18 cellular contexts compared by ENCODE assay signal in genomic region chr17:51044964-51045363, GRCh38.
DNase-seq lines count a peak whose midpoint lies in the region; ATAC-seq and TF ChIP-seq lines count a peak whose summit lies in the region.
"Had no signal": no experiment of that assay in that cellular context is flagged by ENCODE, and none has a peak within 500 bp of the region (broad histone marks: within the 10 kb centered on the region; RNA-seq: fewer than 3 reads in every experiment).

No MANE protein-coding gene starts in this region.

- peaks cover 15 to 16% of the 10 kb centered on the region in 2 experiments for H3K36me3 ChIP-seq in SK-N-SH (replicated peaks in 1 of 2; ENCODE audit: control insufficient read depth in 1 of 2, insufficient read depth in 2 of 2, low read length in 1 of 2)

- no peaks in the 10 kb centered on the region for H3K27me3 ChIP-seq in SK-N-SH (ENCODE audit: insufficient read depth)
- H3K27me3 ChIP-seq: heart right ventricle, upper lobe of right lung had no signal

- H3K36me3 Mint-ChIP-seq in endothelial cell (ENCODE audit: low read depth, unreplicated experiment), result no peaks in the 10 kb centered on the region
- peaks cover 9% of the 10 kb centered on the region for H3K36me3 Mint-ChIP-seq in nephron (ENCODE audit: low read depth)

- H3K9me2 ChIP-seq in SK-N-SH, result no peaks in the 10 kb centered on the region

- H3K4me1 Mint-ChIP-seq in endothelial cell (ENCODE audit: unreplicated experiment) (peaks cover 16% of the 10 kb centered on the region), nephron (peaks cover 20% of the 10 kb centered on the region)

- TF ChIP-seq RAD21 in SK-N-SH (IDR thresholded peaks at IDR 0.05; ENCODE audit: low read length), result no peak

- peaks cover 26 to 32% of the 10 kb centered on the region in 2 experiments for H3K4me1 ChIP-seq in SK-N-SH (ENCODE audit: control insufficient read depth in 1 of 2, insufficient read depth in 2 of 2, low read depth in 1 of 2, low read length in 1 of 2)

- H3K27me3 Mint-ChIP-seq in endothelial cell (ENCODE audit: unreplicated experiment) (no peaks in the 10 kb centered on the region), nephron (ENCODE audit: low read depth) (no peaks in the 10 kb centered on the region)
- H3K27me3 Mint-ChIP-seq: CD8-positive, alpha-beta memory T cell had no signal

- H3K4me2 ChIP-seq in SK-N-SH, result peak overlapping the region; percentile 59; the same call in 1 of the 2 replicates
- H3K4me2 ChIP-seq: A549 had no signal

- H3K27ac Mint-ChIP-seq in endothelial cell (ENCODE audit: unreplicated experiment) (peak overlapping the region; percentile 61), nephron (peak overlapping the region in 2 of 3 experiments; percentile 81 to 87)
- H3K27ac Mint-ChIP-seq: CD8-positive, alpha-beta memory T cell had no signal

- peak overlapping the region; percentile 71 to 94; a peak in 3 of 4 replicates for H3K27ac ChIP-seq in SK-N-SH (ENCODE audit: low read depth in 2 of 2, low read length in 1 of 2)
- H3K27ac ChIP-seq: A549, heart right ventricle, upper lobe of right lung had no signal

- peak; percentile 25 for DNase-seq in SK-N-SH
- no peak for DNase-seq in endothelial cell (ENCODE audit: low spot score)
- DNase-seq in NCI-H146 (lab: John Stamatoyannopoulos, UW), result no peak
- DNase-seq in stimulated activated CD4-positive, alpha-beta T cell treated with anti-CD3 and anti-CD28 coated beads, Interleukin-1b, Interleukin-23, amount 100 ng/mL, for 48 hours, result no peak
- no peak for DNase-seq in Kasumi-1 (lab: John Stamatoyannopoulos, UW)
- DNase-seq: activated CD4-positive, alpha-beta T cell treated with anti-CD3 and anti-CD28 coated beads for 1 hour; activated naive CD4-positive, alpha-beta T cell treated with anti-CD3 and anti-CD28 coated beads, Interleukin-2, amount 50 U/mL, for 16 hours; CD8-positive, alpha-beta memory T cell; heart right ventricle; NCI-H526 treated with DMSO at 0.1 percent for 48 hours; right cardiac atrium; stimulated activated CD4-positive, alpha-beta T cell treated with anti-CD3 and anti-CD28 coated beads, Interleukin-4, amount 100 ng/mL, for 24 hours; upper lobe of right lung had no signal

- H4K20me1 ChIP-seq in SK-N-SH (ENCODE audit: insufficient read depth), result no peaks in the 10 kb centered on the region

- H3K9me3 ChIP-seq in SK-N-SH, result no peaks in the 10 kb centered on the region
- H3K9me3 ChIP-seq: A549, heart right ventricle, upper lobe of right lung had no signal

- H3K79me2 ChIP-seq in SK-N-SH (ENCODE audit: insufficient read depth), result peaks cover 91% of the 10 kb centered on the region

- no peak for ATAC-seq in SK-N-SH treated with all-trans-retinoic acid at 6 μM for 48 hours
- no peak for ATAC-seq in HG03460 (IDR thresholded peaks at IDR 0.05; ENCODE audit: unreplicated experiment)
- ATAC-seq: A549, heart right ventricle, K562, right cardiac atrium, upper lobe of right lung had no signal

- no peak overlapping the region for H2AFZ ChIP-seq in SK-N-SH (ENCODE audit: low read depth)

- peaks cover 27% of the 10 kb centered on the region for H3F3A ChIP-seq in SK-N-SH (replicated peaks; ENCODE audit: insufficient read depth)

- no peak for TF ChIP-seq EP300 in SK-N-SH (IDR thresholded peaks at IDR 0.05; ENCODE audit: borderline replicate concordance in 1 of 2, low read depth in 1 of 2, low read length in 1 of 2)

- H3K4me3 Mint-ChIP-seq in endothelial cell (ENCODE audit: unreplicated experiment), result no peak overlapping the region
- peak overlapping the region in 2 of 3 experiments; percentile 76 to 83 for H3K4me3 Mint-ChIP-seq in nephron
- H3K4me3 Mint-ChIP-seq: CD8-positive, alpha-beta memory T cell had no signal

- no peaks in the 10 kb centered on the region for H3K9me3 Mint-ChIP-seq in endothelial cell (ENCODE audit: unreplicated experiment)
- H3K9me3 Mint-ChIP-seq in nephron, result no peaks in the 10 kb centered on the region
- H3K9me3 Mint-ChIP-seq: CD8-positive, alpha-beta memory T cell had no signal

- H3K9ac ChIP-seq in SK-N-SH, result no peak overlapping the region

- WGBS in SK-N-SH (ENCODE audit: low lambda C conversion rate), result 38% methylated on average over 7 of the region's 7 CpGs

- CTCF ChIA-PET in SK-N-SH (lab: Yijun Ruan, JAX), result interaction anchor here (0.7 to 10.6 kb wide), 17 partner anchors 9 to 262 kb away, joined by 3 to 117 read pairs (median 5); partner anchors contain the start of gene NME1

- POLR2A ChIA-PET in SK-N-SH (lab: Yijun Ruan, JAX), result interaction anchor here (0.5 to 5.1 kb wide), 3 partner anchors 97 to 384 kb away, joined by 3 to 38 read pairs (median 3); partner anchors contain the start of gene TOB1

- H3K4me3 ChIP-seq in SK-N-SH (ENCODE audit: low read depth in 2 of 2, low read length in 1 of 2), result peak overlapping the region in 1 of 2 experiments; percentile 56; a peak in 2 of 4 replicates
- H3K4me3 ChIP-seq: A549, heart right ventricle, K562, upper lobe of right lung had no signal

- TF ChIP-seq CTCF in SK-N-SH (IDR thresholded peaks at IDR 0.05) (no peak), endothelial cell (IDR thresholded peaks at IDR 0.05; ENCODE audit: unreplicated experiment) (no peak), nephron (IDR thresholded peaks at IDR 0.05; ENCODE audit: unreplicated experiment in 3 of 3) (no peak)

TF ChIP-seq in SK-N-SH, 30 proteins besides CTCF, POLR2A, EP300 and RAD21:
- TF ChIP-seq FOSL2 (IDR thresholded peaks at IDR 0.05; ENCODE audit: borderline replicate concordance, low read depth), result no peak
- TF ChIP-seq MAX (IDR thresholded peaks at IDR 0.05; ENCODE audit: low read depth), result peak; percentile 63; the same call in 1 of the 2 replicates
- no peak for TF ChIP-seq FOXJ3 (CRISPR knock-in tag; IDR thresholded peaks at IDR 0.05)
- no peak for TF ChIP-seq TAF1 (IDR thresholded peaks at IDR 0.05; ENCODE audit: borderline replicate concordance, low read depth, low read length)
- TF ChIP-seq RCOR1 (IDR thresholded peaks at IDR 0.05; ENCODE audit: low read length), result 0 out of 2 replicates have a peak, but pooled peaks have one; percentile 11
- peak; percentile 98 for TF ChIP-seq MXI1 (IDR thresholded peaks at IDR 0.05; ENCODE audit: low read depth, low read length)
- TF ChIP-seq CHD2 (IDR thresholded peaks at IDR 0.05; ENCODE audit: low read length, partially characterized antibody), result peak; percentile 39
- TF ChIP-seq ELF1 (IDR thresholded peaks at IDR 0.05), result no peak
TF ChIP-seq in SK-N-SH: peak in this region for 4.

TF ChIP-seq in SK-N-SH treated with all-trans-retinoic acid at 6 μM for 48 hours, 23 proteins besides CTCF, POLR2A, EP300 and RAD21:
- TF ChIP-seq CSDC2 (CRISPR knock-in tag; IDR thresholded peaks at IDR 0.05) (no peak), TCF4 (CRISPR knock-in tag; IDR thresholded peaks at IDR 0.05; ENCODE audit: borderline replicate concordance) (no peak), ZC3H10 (CRISPR knock-in tag; IDR thresholded peaks at IDR 0.05) (no peak), ESRRG (CRISPR knock-in tag; IDR thresholded peaks at IDR 0.05) (no peak), PATZ1 (CRISPR knock-in tag; IDR thresholded peaks at IDR 0.05; ENCODE audit: borderline replicate concordance) (no peak)
